18 cellular contexts compared by ENCODE assay signal in genomic region chr1:79113836-79114235, GRCh38.
DNase-seq lines count a peak whose midpoint lies in the region; ATAC-seq and TF ChIP-seq lines count a peak whose summit lies in the region.
"Had no signal": no experiment of that assay in that cellular context is flagged by ENCODE, and none has a peak within 500 bp of the region (broad histone marks: within the 10 kb centered on the region; RNA-seq: fewer than 3 reads in every experiment).

No MANE protein-coding gene starts in this region.

- peak overlapping the region in 9 of 11 experiments; percentile 5 to 94 (median 61); a peak in 16 of 22 replicates for H3K27ac ChIP-seq in BLaER1 treated with 17β-estradiol and CSF1 and Interleukin-3, amounts not matched to agents 10 nM and 100 nM
- H3K27ac ChIP-seq in MM.1S (ENCODE audit: low read length) = peak overlapping the region; percentile 30; the same call in 1 of the 2 replicates
- H3K27ac ChIP-seq: Peyer's patch had no signal

- no peaks in the 10 kb centered on the region for H4K20me1 ChIP-seq in BLaER1 treated with 17β-estradiol and CSF1 and Interleukin-3, amounts not matched to agents 10 nM and 100 nM
- no peaks in the 10 kb centered on the region for H4K20me1 ChIP-seq in MM.1S (ENCODE audit: insufficient read depth, low read length)

- TF ChIP-seq CTCF in MM.1S (IDR thresholded peaks at IDR 0.05; ENCODE audit: low read length) = no peak

- peaks cover 12 to 32% (median 14%) of the 10 kb centered on the region in 10 experiments; a peak in 19 of 20 replicates for H3K4me1 ChIP-seq in BLaER1 treated with 17β-estradiol and CSF1 and Interleukin-3, amounts not matched to agents 10 nM and 100 nM
- H3K4me1 ChIP-seq in MM.1S (ENCODE audit: low read length) = peaks cover 16% of the 10 kb centered on the region
- H3K4me1 ChIP-seq: Peyer's patch had no signal

- H3K27me3 ChIP-seq in BLaER1 treated with 17β-estradiol and CSF1 and Interleukin-3, amounts not matched to agents 10 nM and 100 nM = no peaks in the 10 kb centered on the region
- H3K27me3 ChIP-seq in MM.1S (replicated peaks; ENCODE audit: insufficient read depth, low read length) = no peaks in the 10 kb centered on the region
- H3K27me3 ChIP-seq: Peyer's patch had no signal

- peaks cover 0 to 28% (median 8%) of the 10 kb centered on the region in 11 experiments; a peak in 15 of 22 replicates for H3K9me3 ChIP-seq in BLaER1 treated with 17β-estradiol and CSF1 and Interleukin-3, amounts not matched to agents 10 nM and 100 nM (replicated peaks in 1 of 11)
- H3K9me3 ChIP-seq in MM.1S (replicated peaks; ENCODE audit: insufficient read depth, low read length) = no peaks in the 10 kb centered on the region
- H3K9me3 ChIP-seq: Peyer's patch had no signal

- peaks cover 8% of the 10 kb centered on the region; the same call in 1 of the 2 replicates for H3F3A ChIP-seq in MM.1S (ENCODE audit: insufficient read depth, low read length)

- no peaks in the 10 kb centered on the region for H3K79me2 ChIP-seq in MM.1S (ENCODE audit: low read length)

- H2AFZ ChIP-seq in MM.1S (ENCODE audit: low read length) = 0 out of 2 replicates have a peak overlapping the region, but pooled peaks have one; percentile 59

- ATAC-seq in GM21786 (IDR thresholded peaks at IDR 0.05; ENCODE audit: unreplicated experiment) = no peak
- ATAC-seq: HCT116, HepG2 had no signal

- peak overlapping the region in 2 of 10 experiments; percentile 8 to 10; a peak in 2 of 20 replicates for H3K4me3 ChIP-seq in BLaER1 treated with 17β-estradiol and CSF1 and Interleukin-3, amounts not matched to agents 10 nM and 100 nM
- no peak overlapping the region for H3K4me3 ChIP-seq in MM.1S (ENCODE audit: low read length)
- H3K4me3 ChIP-seq: Peyer's patch had no signal

- peak overlapping the region in 3 of 11 experiments; percentile 44 to 73 (median 65); a peak in 4 of 22 replicates for H3K9ac ChIP-seq in BLaER1 treated with 17β-estradiol and CSF1 and Interleukin-3, amounts not matched to agents 10 nM and 100 nM
- no peak overlapping the region for H3K9ac ChIP-seq in MM.1S (ENCODE audit: low read length)

- H3K4me2 ChIP-seq in BLaER1 treated with 17β-estradiol and CSF1 and Interleukin-3, amounts not matched to agents 10 nM and 100 nM = peak overlapping the region; percentile 27 to 81 (median 60); a peak in 20 of 22 replicates
- H3K4me2 ChIP-seq in MM.1S (ENCODE audit: low read depth, low read length) = peak overlapping the region; percentile 39; the same call in 1 of the 2 replicates

- DNase-seq in MM.1S = peak; percentile 85
- peak; percentile 12 for DNase-seq in RPMI7951 (ENCODE audit: low read depth)
- DNase-seq in medulla oblongata (ENCODE audit: extremely low spot score) = peak; percentile 6
- DNase-seq in GOT3 (lab: John Stamatoyannopoulos, UW) = no peak
- no peak for DNase-seq in iPS-NIHi11 (ENCODE audit: low spot score)
- DNase-seq in SW 1271 (lab: John Stamatoyannopoulos, UW) = no peak
- DNase-seq: CD8-positive, alpha-beta memory T cell; DMS79; NCI-H1436 treated with DMSO at 0.1 percent for 48 hours; NCI-H2081; NCI-H510A treated with DMSO at 0.1 percent for 48 hours; NCI-H82; Peyer's patch; SHP77 treated with DMSO at 0.1 percent for 48 hours had no signal

- H3K36me3 ChIP-seq in BLaER1 treated with 17β-estradiol and CSF1 and Interleukin-3, amounts not matched to agents 10 nM and 100 nM = no peaks in the 10 kb centered on the region
- no peaks in the 10 kb centered on the region for H3K36me3 ChIP-seq in MM.1S (replicated peaks; ENCODE audit: insufficient read depth, low read length)
- H3K36me3 ChIP-seq: Peyer's patch had no signal

- H3K9me2 ChIP-seq in MM.1S (replicated peaks; ENCODE audit: insufficient read depth, low read length) = no peaks in the 10 kb centered on the region

Comparison
In these comparisons a context has a peak if more than half of its experiments do, and no peak if none do; other contexts are left out.
1. DNase-seq: peak in MM.1S (single experiment), RPMI7951 (single experiment) and medulla oblongata (single experiment); none in GOT3 (single experiment), iPS-NIHi11 (single experiment) and SW 1271 (0 of 2).